ENCODE assay signal across 1 cellular context in genomic region chr22:36425977-36426523, GRCh38.
TF ChIP-seq lines count a peak whose summit lies in the region.

No MANE protein-coding gene starts in this region.

TF ChIP-seq in HEK293, 187 proteins besides CTCF, POLR2A, EP300 and RAD21 (continued from another document):
- TF ChIP-seq PRDM1 (tag by site-specific recombination; IDR thresholded peaks at IDR 0.05): peak; percentile 91
- TF ChIP-seq ZNF785 (tag by site-specific recombination; IDR thresholded peaks at IDR 0.05): no peak
- no peak for TF ChIP-seq ZNF558 (tag by site-specific recombination; IDR thresholded peaks at IDR 0.05)
- TF ChIP-seq ZNF670 (tag by site-specific recombination; IDR thresholded peaks at IDR 0.05; ENCODE audit: low read depth): no peak
- TF ChIP-seq ZNF138 (tag by site-specific recombination; IDR thresholded peaks at IDR 0.05; ENCODE audit: borderline replicate concordance): no peak
- no peak for TF ChIP-seq ZNF664 (tag by site-specific recombination; IDR thresholded peaks at IDR 0.05)
- 0 out of 2 replicates have a peak, but pooled peaks have one; percentile 21 for TF ChIP-seq IKZF3 (tag by site-specific recombination; IDR thresholded peaks at IDR 0.05)
- no peak for TF ChIP-seq ZNF837 (tag by site-specific recombination; IDR thresholded peaks at IDR 0.05)
- TF ChIP-seq MZF1 (tag by site-specific recombination; IDR thresholded peaks at IDR 0.05; ENCODE audit: borderline replicate concordance): no peak
- no peak for TF ChIP-seq TRIM28 (IDR thresholded peaks at IDR 0.05; ENCODE audit: borderline replicate concordance, low read length)
- TF ChIP-seq ZBTB17 (tag by site-specific recombination; IDR thresholded peaks at IDR 0.05): no peak
TF ChIP-seq in HEK293: peak in this region for 10.
